In the genomic region with DNA sequence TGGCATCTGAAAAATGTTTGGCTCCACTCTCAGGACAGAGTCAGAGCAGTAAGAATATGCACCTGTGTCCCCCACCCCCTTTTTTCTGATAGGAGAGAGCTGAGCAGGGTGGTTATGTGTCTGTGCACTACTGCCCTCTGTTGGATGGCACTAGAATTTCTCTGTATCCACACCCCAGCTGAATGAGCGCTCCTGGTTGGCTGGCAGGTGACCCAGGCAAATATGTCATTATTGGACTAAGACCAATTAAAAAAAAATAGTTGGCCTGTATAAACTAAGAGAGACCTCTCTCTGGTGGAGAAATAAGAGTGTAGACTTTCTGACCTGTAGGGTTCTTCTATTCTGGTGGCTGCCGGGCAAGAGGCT, we compare ENCODE assay signal across 7 cellular contexts.
DNase-seq lines count a peak whose midpoint lies in the region; ATAC-seq and TF ChIP-seq lines count a peak whose summit lies in the region.

No MANE protein-coding gene starts in this region.

- no peaks in the 10 kb centered on the region for H3K9me3 Mint-ChIP-seq in chondrocyte (ENCODE audit: low read depth)

- no peaks in the 10 kb centered on the region for H3K9me3 ChIP-seq in lower lobe of right lung

- no peaks in the 10 kb centered on the region for H3K36me3 Mint-ChIP-seq in chondrocyte (ENCODE audit: low read depth)

- no peak overlapping the region for H3K4me3 ChIP-seq in lower lobe of right lung

- peak; percentile 70 for ATAC-seq in GM21717 (IDR thresholded peaks at IDR 0.05; ENCODE audit: unreplicated experiment)
- ATAC-seq in lower lobe of right lung = peak; percentile 87 to 94

- H3K27ac ChIP-seq in lower lobe of right lung = no peak overlapping the region

- DNase-seq in G401 (ENCODE audit: low spot score) (peak; percentile 14), OCI-M1 (lab: John Stamatoyannopoulos, UW) (peak; percentile 62), chondrocyte (ENCODE audit: low spot score) (no peak), lower lobe of right lung (peak; percentile 47), SKM-1 treated with dmso at 0.1 percent for 144 hours (lab: John Stamatoyannopoulos, UW; ENCODE audit: unreplicated experiment) (no peak)

- in situ Hi-C loops in G401 (cut with HindIII; ENCODE audit: low sequenced_read_pairs) = no loop called here

- H3K4me1 Mint-ChIP-seq in chondrocyte (ENCODE audit: low read depth) = peaks cover 21% of the 10 kb centered on the region

- intact Hi-C loops in lower lobe of right lung (cut with DNase I) = no loop called here

- H3K4me1 ChIP-seq in lower lobe of right lung = peaks cover 9% of the 10 kb centered on the region

- peaks cover 8% of the 10 kb centered on the region for H3K27me3 Mint-ChIP-seq in chondrocyte (ENCODE audit: low read depth)

- no peaks in the 10 kb centered on the region for H3K27me3 ChIP-seq in lower lobe of right lung (ENCODE audit: low read depth)

- H3K27ac Mint-ChIP-seq in chondrocyte (ENCODE audit: unreplicated experiment) = peak overlapping the region; percentile 75

- no peak overlapping the region for H3K4me3 Mint-ChIP-seq in chondrocyte (ENCODE audit: unreplicated experiment)

- H3K36me3 ChIP-seq in lower lobe of right lung = no peaks in the 10 kb centered on the region

- peak; percentile 85 for TF ChIP-seq CTCF in LNCAP (IDR thresholded peaks at IDR 0.05)
- peak; percentile 77 for TF ChIP-seq CTCF in chondrocyte (IDR thresholded peaks at IDR 0.05)
- TF ChIP-seq CTCF in lower lobe of right lung (IDR thresholded peaks at IDR 0.05) = peak; percentile 53

Comparison
In these comparisons a context has a peak if more than half of its experiments do, and no peak if none do; other contexts are left out.
1. DNase-seq: peak in G401 (single experiment), OCI-M1 (single experiment) and lower lobe of right lung (single experiment); none in chondrocyte (single experiment) and SKM-1 treated with dmso at 0.1 percent for 144 hours (single experiment).
2. Peak in every context shown above with its lines, with median percentiles within 50 percentile points of each other: CTCF ChIP-seq.